ENCODE assay signal across 24 cellular contexts in the genomic region with DNA sequence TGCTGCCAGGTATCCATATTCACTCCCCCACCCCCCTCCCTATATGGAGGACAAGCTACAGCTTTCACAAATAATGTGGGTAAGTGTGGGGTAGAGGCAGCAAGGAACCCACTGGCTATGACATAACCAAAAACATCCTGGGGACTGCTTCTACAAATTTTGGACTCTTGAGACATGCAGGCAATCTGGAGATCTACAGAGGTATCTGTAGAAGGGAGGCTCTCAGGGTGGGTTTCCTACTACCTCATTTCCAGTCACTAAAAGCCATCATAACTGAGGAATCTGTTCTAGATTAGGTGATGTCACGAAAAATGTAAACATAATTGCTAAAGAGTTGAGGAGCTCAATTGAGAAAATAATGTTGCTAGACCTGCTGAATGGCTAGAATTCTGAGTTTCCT. TPM values are rescaled to one million over a fixed set of nuclear protein-coding genes. Genes with fewer than 3 reads are reported as not detected.
"Had no signal": no experiment of that assay in that cellular context is flagged by ENCODE, and none has a peak within 500 bp of the region (broad histone marks: within the 10 kb centered on the region; RNA-seq: fewer than 3 reads in every experiment).

No MANE protein-coding gene starts in this region.

- H3K4me2 ChIP-seq: SK-N-SH had no signal

- DNase-seq: IMR-90, Karpas-422, KG1, MG63, NCI-H1092, NCI-H1105 treated with DMSO at 0.1 percent for 48 hours, NCI-H1417 treated with DMSO at 0.1 percent for 48 hours, NCI-H146, NCI-H1694 treated with DMSO at 0.1 percent for 48 hours, NCI-H1930, NCI-H2081 treated with DMSO at 0.1 percent for 48 hours, NCI-H2171, NCI-H226, NCI-H446, NCI-H510A, NCI-H524 treated with DMSO at 0.1 percent for 48 hours, NCI-H69, NCI-H774, Right ventricle myocardium superior, RPMI8226, SK-N-SH, SW 1271 had no signal

- H3K4me3 ChIP-seq: MG63 had no signal

- H3K9ac ChIP-seq: SK-N-SH had no signal

- H3K36me3 ChIP-seq: MG63 had no signal

- FAIRE-seq: RCC 7860 had no signal

- H3K27me3 ChIP-seq: MG63 had no signal

RNA-seq across cellular contexts. Expression of a gene that starts 46.8 kb away (rescaled TPM):
- total RNA-seq: HT-29 had no signal
